ENCODE assay signal across 8 cellular contexts in the genomic region with DNA sequence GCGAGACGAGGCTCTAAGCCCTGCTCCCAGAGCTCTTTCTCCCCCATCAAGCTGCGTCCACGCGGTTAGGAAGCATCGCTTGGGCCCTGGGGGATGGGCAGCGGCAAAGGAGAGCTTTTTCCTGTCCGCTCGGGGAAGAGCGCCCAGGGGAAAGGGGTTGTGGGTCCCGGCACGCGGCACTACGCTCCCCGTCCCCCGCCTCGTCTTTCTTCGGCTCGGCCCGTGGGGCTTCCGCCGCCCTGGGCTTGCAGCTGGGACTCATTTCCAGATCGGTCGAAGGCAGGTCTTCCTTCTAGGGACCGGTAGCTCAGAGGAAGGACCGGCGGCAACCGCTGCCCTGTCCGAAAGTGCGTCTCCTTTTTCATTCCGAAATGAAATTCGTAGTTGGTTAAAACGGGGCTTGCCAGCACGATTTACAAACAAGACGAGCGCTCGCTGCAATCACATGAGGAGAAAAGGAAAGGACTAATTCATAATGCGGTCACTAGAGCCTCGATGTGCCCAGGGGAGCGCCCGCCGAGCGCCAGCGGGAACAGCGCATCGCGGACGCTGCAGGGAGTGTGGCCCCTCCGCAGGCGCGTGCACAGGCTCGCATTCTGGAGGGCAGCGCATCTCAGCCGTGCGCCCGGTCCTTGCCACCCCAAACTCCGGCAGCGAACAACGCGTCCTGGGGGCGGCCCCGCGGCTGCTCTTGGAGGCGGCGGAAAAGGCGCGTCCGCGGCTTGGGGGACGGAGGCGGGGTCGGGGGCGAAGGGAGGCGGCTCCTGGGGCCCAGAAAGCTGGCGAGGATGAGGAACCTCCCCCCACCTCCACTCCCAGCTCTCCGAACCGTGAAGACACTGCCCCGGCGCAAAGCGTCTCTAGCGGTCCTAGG. TPM values are rescaled to one million over a fixed set of nuclear protein-coding genes. Genes with fewer than 3 reads are reported as not detected.
A peak's percentile ranks its signal among the peaks of the same experiment; 100 is the strongest.
DNase-seq lines count a peak whose midpoint lies in the region; ATAC-seq and TF ChIP-seq lines count a peak whose summit lies in the region.

No MANE protein-coding gene starts in this region.

- intact Hi-C loops in gastrocnemius medialis (cut with DNase I; ENCODE audit: low total_unique reads) = no loop called here

- H3K36me3 ChIP-seq in right atrium auricular region (no peaks in the 10 kb centered on the region), gastrocnemius medialis (no peaks in the 10 kb centered on the region)

- H3K27ac ChIP-seq in right atrium auricular region (peak overlapping the region; percentile 50 to 52), gastrocnemius medialis (peak overlapping the region in 3 of 4 donors; percentile 50 to 60 (median 57))

- H3K4me1 ChIP-seq in right atrium auricular region (peaks cover 0 to 28% of the 10 kb centered on the region in 2 donors), gastrocnemius medialis (peaks cover 8 to 19% of the 10 kb centered on the region in 2 donors)

- DNase-seq in COR-L47 (lab: John Stamatoyannopoulos, UW) (peak; percentile 62), SHP77 (lab: John Stamatoyannopoulos, UW) (peak; percentile 72 to 90), activated gamma-delta T cell treated with Interleukin-2 at 50 U/mL for 16 hours (peak; percentile 79), right atrium auricular region (ENCODE audit: low spot score) (no peak), gastrocnemius medialis (no peak), NCI-H2107 treated with DMSO at 0.1 percent for 48 hours (lab: John Stamatoyannopoulos, UW; ENCODE audit: unreplicated experiment) (no peak)

- no peak for TF ChIP-seq POLR2A in gastrocnemius medialis (IDR thresholded peaks at IDR 0.05)

- H3K4me3 ChIP-seq in right atrium auricular region = peak overlapping the region; percentile 46 to 68
- H3K4me3 ChIP-seq in gastrocnemius medialis = peak overlapping the region; percentile 52 to 72 (median 64)

- ATAC-seq in GM19351 (IDR thresholded peaks at IDR 0.05; ENCODE audit: unreplicated experiment) (peak; percentile 66), HG03521 (IDR thresholded peaks at IDR 0.05; ENCODE audit: unreplicated experiment) (peak; percentile 58), gastrocnemius medialis (peak; percentile 43 to 57)

- H3K9me3 ChIP-seq in right atrium auricular region (no peaks in the 10 kb centered on the region), gastrocnemius medialis (no peaks in the 10 kb centered on the region)

- in situ Hi-C loops in gastrocnemius medialis (cut with MboI; ENCODE audit: low sequenced_read_pairs in 4 of 4) = loop anchor here in 2 of 4 donors (25.0 kb wide), 1 partner anchor 191 kb away; a partner anchor contains a TSS

- TF ChIP-seq CTCF in right atrium auricular region (IDR thresholded peaks at IDR 0.05) (no peak), gastrocnemius medialis (IDR thresholded peaks at IDR 0.05 in 4 of 5, conservative IDR thresholded peaks at IDR 0.05 in 1 of 5) (no peak)

- no peaks in the 10 kb centered on the region for H3K27me3 ChIP-seq in right atrium auricular region
- peaks cover 49 to 76% (median 68%) of the 10 kb centered on the region in 3 donors for H3K27me3 ChIP-seq in gastrocnemius medialis

RNA-seq across cellular contexts. Expression of a gene that starts 3.6 kb away (rescaled TPM):
- total RNA-seq in right atrium auricular region (1 to 10 TPM in 1 of 2 donors, under 1 TPM in 1; 0.44 to 1.5 TPM), gastrocnemius medialis (1 to 10 TPM in 1 of 4 donors, under 1 TPM in 2, not detected in 1; 0.75 to 2.1 (median 0.82) TPM)

RNA-seq across cellular contexts. Expression of a gene that starts 14.1 kb away (rescaled TPM):
- under 1 TPM; 0.12 to 0.52 TPM for total RNA-seq in right atrium auricular region
- total RNA-seq in gastrocnemius medialis = 1 to 10 TPM in 1 of 4 donors, under 1 TPM in 3; 0.38 to 2.1 (median 0.54) TPM

RNA-seq across cellular contexts. Expression of a gene that starts 16.1 kb away (rescaled TPM):
- 10 to 100 TPM; 42.2 to 68.8 TPM for total RNA-seq in right atrium auricular region
- 10 to 100 TPM; 51.1 to 89.8 (median 67.4) TPM for total RNA-seq in gastrocnemius medialis

RNA-seq across cellular contexts. Expression of a gene that starts 55.4 kb away (rescaled TPM):
- 10 to 100 TPM; 77.0 to 79.7 TPM for total RNA-seq in right atrium auricular region
- total RNA-seq in gastrocnemius medialis = 100 to 1,000 TPM in 1 of 4 donors, 10 to 100 TPM in 3; 73.5 to 102 (median 95.6) TPM

RNA-seq across cellular contexts. Expression of a gene that starts 55.7 kb away (rescaled TPM):
- total RNA-seq in right atrium auricular region (10 to 100 TPM; 88.9 to 95.2 TPM), gastrocnemius medialis (10 to 100 TPM; 27.1 to 38.8 (median 30.9) TPM)

Comparison
In these comparisons a context has a peak if more than half of its experiments do, and no peak if none do; other contexts are left out.
1. DNase-seq: peak in COR-L47 (single experiment), SHP77 (2 of 2) and activated gamma-delta T cell treated with Interleukin-2 at 50 U/mL for 16 hours (single experiment); none in right atrium auricular region (single experiment), gastrocnemius medialis (0 of 2) and NCI-H2107 treated with DMSO at 0.1 percent for 48 hours (single experiment).
2. Peak in every context shown above with its lines, with median percentiles within 50 percentile points of each other: ATAC-seq.